ENCODE assay signal across 24 cellular contexts in genomic region chr1:93746423-93746822, GRCh38.
DNase-seq lines count a peak whose midpoint lies in the region; ATAC-seq and TF ChIP-seq lines count a peak whose summit lies in the region.
"Had no signal": no experiment of that assay in that cellular context is flagged by ENCODE, and none has a peak within 500 bp of the region (broad histone marks: within the 10 kb centered on the region; RNA-seq: fewer than 3 reads in every experiment).

No MANE protein-coding gene starts in this region.

- H3K4me1 Mint-ChIP-seq in stimulated activated naive B cell treated with anti-CD40 and anti-IgM and Interleukin-4, amounts not matched to agents 10 μg/mL and 1 μg/mL and 100 μg/mL, for 72 hours = peaks cover 51 to 68% of the 10 kb centered on the region in 2 donors
- H3K4me1 Mint-ChIP-seq: H9 had no signal

- peaks cover 10 to 13% of the 10 kb centered on the region in 2 donors for H3K9me3 Mint-ChIP-seq in stimulated activated naive B cell treated with anti-CD40 and anti-IgM and Interleukin-4, amounts not matched to agents 10 μg/mL and 1 μg/mL and 100 μg/mL, for 72 hours
- H3K9me3 Mint-ChIP-seq: CD4-positive, alpha-beta T cell had no signal

- H3K36me3 Mint-ChIP-seq in stimulated activated naive B cell treated with anti-CD40 and anti-IgM and Interleukin-4, amounts not matched to agents 10 μg/mL and 1 μg/mL and 100 μg/mL, for 72 hours = peaks cover 5 to 11% of the 10 kb centered on the region in 2 donors
- H3K36me3 Mint-ChIP-seq: CD14-positive monocyte; CD8-positive, alpha-beta memory T cell had no signal

- no peak for TF ChIP-seq CTCF in RWPE1 (conservative IDR thresholded peaks at IDR 0.05; ENCODE audit: low read depth)
- TF ChIP-seq CTCF in epithelial cell of esophagus (IDR thresholded peaks at IDR 0.05; ENCODE audit: insufficient read depth, low read depth, low read length, missing control alignments) = no peak
- TF ChIP-seq CTCF in esophagus squamous epithelium (IDR thresholded peaks at IDR 0.05) = no peak

- WGBS in esophagus squamous epithelium, 2 donors = 42 to 46% methylated on average over 5 of the region's 5 CpGs

- no peaks in the 10 kb centered on the region for H3K27me3 ChIP-seq in esophagus squamous epithelium
- H3K27me3 ChIP-seq: BE2C; BLaER1 treated with 17β-estradiol and CSF1 and Interleukin-3, amounts not matched to agents 10 nM and 100 nM had no signal

- intact Hi-C loops in esophagus squamous epithelium (cut with DNase I) = no loop called here

- H3K9me3 ChIP-seq in esophagus squamous epithelium = peaks cover 0 to 10% (median 0%) of the 10 kb centered on the region in 3 donors
- H3K9me3 ChIP-seq: BE2C had no signal

- ATAC-seq in stimulated activated naive B cell treated with anti-CD40 and anti-IgM and Interleukin-4, amounts not matched to agents 10 μg/mL and 1 μg/mL and 100 μg/mL, for 72 hours (replicated peaks) = no peak
- ATAC-seq: A549, GM12878, GM23338, HCT116 had no signal

- CTCF ChIA-PET in RWPE1 (lab: Yijun Ruan, JAX) = no interaction called here

- H3K4me3 Mint-ChIP-seq in stimulated activated naive B cell treated with anti-CD40 and anti-IgM and Interleukin-4, amounts not matched to agents 10 μg/mL and 1 μg/mL and 100 μg/mL, for 72 hours = no peak overlapping the region
- H3K4me3 Mint-ChIP-seq: CD14-positive monocyte; CD4-positive, alpha-beta T cell; CD8-positive, alpha-beta memory T cell; GM23338 had no signal

- POLR2A ChIA-PET in RWPE1 (lab: Yijun Ruan, JAX; ENCODE audit: low non-redundant PET) = no interaction called here

- H3K36me3 ChIP-seq in esophagus squamous epithelium = no peaks in the 10 kb centered on the region
- H3K36me3 ChIP-seq: BE2C had no signal

- TF ChIP-seq POLR2A in esophagus squamous epithelium (IDR thresholded peaks at IDR 0.05) = no peak

- H3K4me1 ChIP-seq in esophagus squamous epithelium = peaks cover 0 to 48% (median 4%) of the 10 kb centered on the region in 3 donors

- H3K27ac Mint-ChIP-seq in stimulated activated naive B cell treated with anti-CD40 and anti-IgM and Interleukin-4, amounts not matched to agents 10 μg/mL and 1 μg/mL and 100 μg/mL, for 72 hours = peak overlapping the region; percentile 10
- H3K27ac Mint-ChIP-seq: CD14-positive monocyte; CD4-positive, alpha-beta T cell; CD8-positive, alpha-beta memory T cell; GM23338; H9 had no signal

- H3K4me3 ChIP-seq in epithelial cell of esophagus (ENCODE audit: low read length) = no peak overlapping the region
- H3K4me3 ChIP-seq in esophagus squamous epithelium = no peak overlapping the region
- H3K4me3 ChIP-seq: A549; BLaER1 treated with 17β-estradiol and CSF1 and Interleukin-3, amounts not matched to agents 10 nM and 100 nM; GM12878; GM23338 had no signal

- no peak for DNase-seq in RWPE1 (ENCODE audit: low spot score)
- peak; percentile 16 for DNase-seq in epithelial cell of esophagus (ENCODE audit: low read depth)
- DNase-seq in esophagus squamous epithelium (lab: John Stamatoyannopoulos, UW) = no peak
- DNase-seq in stimulated activated naive B cell treated with anti-CD40 and anti-IgM and Interleukin-4, amounts not matched to agents 10 μg/mL and 1 μg/mL and 100 μg/mL, for 72 hours = no peak
- DNase-seq in HK-2 (ENCODE audit: unreplicated experiment) = no peak
- no peak for DNase-seq in SIG-M5 (lab: John Stamatoyannopoulos, UW)
- DNase-seq in activated naive CD4-positive, alpha-beta T cell treated with anti-CD3 and anti-CD28 coated beads, Interleukin-2, amount 50 U/mL, for 16 hours = no peak
- DNase-seq in ureter (ENCODE audit: low spot score) = no peak
- DNase-seq: 8988T; ACHN; AML-193; BE2C; CD4-positive, alpha-beta T cell; CD8-positive, alpha-beta memory T cell; DMS 273 treated with DMSO at 0.1 percent for 48 hours; EL; GDM1; H9 had no signal

- peak overlapping the region; percentile 15; the same call in 1 of the 2 replicates for H3K27ac ChIP-seq in RWPE1
- H3K27ac ChIP-seq in esophagus squamous epithelium = peak overlapping the region in 3 of 4 donors; percentile 55 to 80 (median 59)
- H3K27ac ChIP-seq: A549; BLaER1 treated with 17β-estradiol and CSF1 and Interleukin-3, amounts not matched to agents 10 nM and 100 nM had no signal

- H3K27me3 Mint-ChIP-seq in stimulated activated naive B cell treated with anti-CD40 and anti-IgM and Interleukin-4, amounts not matched to agents 10 μg/mL and 1 μg/mL and 100 μg/mL, for 72 hours = no peaks in the 10 kb centered on the region
- H3K27me3 Mint-ChIP-seq: CD4-positive, alpha-beta T cell had no signal
